Comparison of ENCODE assay signal across 18 cellular contexts in genomic region chr6:2730353-2730752, GRCh38. TPM values are rescaled to one million over a fixed set of nuclear protein-coding genes. Genes with fewer than 3 reads are reported as not detected.
"Had no signal": no experiment of that assay in that cellular context is flagged by ENCODE, and none has a peak within 500 bp of the region (broad histone marks: within the 10 kb centered on the region; RNA-seq: fewer than 3 reads in every experiment).

No MANE protein-coding gene starts in this region.

- H3K27ac ChIP-seq: ascending aorta, breast epithelium, esophagus squamous epithelium, left lung, prostate gland, sigmoid colon, thoracic aorta, upper lobe of right lung had no signal

- H3K36me3 ChIP-seq: ascending aorta, breast epithelium, esophagus squamous epithelium, left lung, prostate gland, sigmoid colon, thoracic aorta, upper lobe of right lung had no signal

- H3K9me3 ChIP-seq: ascending aorta, breast epithelium, esophagus squamous epithelium, left lung, mucosa of descending colon, prostate gland, sigmoid colon, thoracic aorta, upper lobe of right lung had no signal

- DNase-seq: activated CD4-positive, alpha-beta T cell treated with anti-CD3 and anti-CD28 coated beads, Interleukin-2, amount 50 U/mL, for 4 hours; activated gamma-delta T cell; activated T-cell treated with anti-CD3 and anti-CD28 coated beads, Interleukin-2, amount 50 U/mL, for 72 hours; cerebellar nuclear complex; effector CD8-positive, alpha-beta T cell; esophagus squamous epithelium; left lung; mucosa of descending colon; naive B cell; sigmoid colon; stimulated activated CD4-positive, alpha-beta T cell treated with anti-CD3 and anti-CD28 coated beads, Interleukin-4, amount 100 ng/mL, for 4 hours; T-helper 2 cell; upper lobe of right lung had no signal

- H3K4me1 ChIP-seq: breast epithelium, prostate gland had no signal

- H3K4me3 ChIP-seq: ascending aorta, breast epithelium, esophagus squamous epithelium, left lung, mucosa of descending colon, prostate gland, sigmoid colon, thoracic aorta, upper lobe of right lung had no signal

- H3K27me3 ChIP-seq: ascending aorta, breast epithelium, esophagus squamous epithelium, left lung, sigmoid colon, upper lobe of right lung had no signal

- ATAC-seq: activated T-cell treated with anti-CD3 and anti-CD28 coated beads, Interleukin-2, amount 50 U/mL, for 72 hours; left lung; mucosa of descending colon; stimulated activated memory B cell treated with anti-CD40 and anti-IgM and Interleukin-4, amounts not matched to agents 10 μg/mL and 1 μg/mL and 100 μg/mL, for 72 hours; upper lobe of right lung had no signal

RNA-seq across cellular contexts. Expression of gene MYLK4, which starts 20.4 kb away (rescaled TPM):
- total RNA-seq: ascending aorta had no signal
